30 cellular contexts compared by ENCODE assay signal in genomic region chr10:21801609-21802008, GRCh38.
"Had no signal": no experiment of that assay in that cellular context is flagged by ENCODE, and none has a peak within 500 bp of the region (broad histone marks: within the 10 kb centered on the region; RNA-seq: fewer than 3 reads in every experiment).

No MANE protein-coding gene starts in this region.

- H3K36me3 ChIP-seq: MG63 had no signal

- H3K27me3 ChIP-seq: MG63 had no signal

- H3K9me3 ChIP-seq: MG63 had no signal

- DNase-seq: MG63, MM.1S, MV-4-11, NCI-H1048, NCI-H1092, NCI-H1105, NCI-H1417 treated with DMSO at 0.1 percent for 48 hours, NCI-H1436, NCI-H1436 treated with DMSO at 0.1 percent for 48 hours, NCI-H146, NCI-H1694, NCI-H1694 treated with DMSO at 0.1 percent for 48 hours, NCI-H187, NCI-H187 treated with DMSO at 0.1 percent for 48 hours, NCI-H1930, NCI-H2081, NCI-H2081 treated with DMSO at 0.1 percent for 48 hours, NCI-H2107, NCI-H2171, NCI-H2171 treated with DMSO at 0.1 percent for 48 hours, NCI-H2227 treated with DMSO at 0.1 percent for 48 hours, NCI-H226, NCI-H345, NCI-H446, NCI-H446 treated with DMSO at 0.1 percent for 48 hours, NCI-H510A, NCI-H510A treated with DMSO at 0.1 percent for 48 hours, NCI-H524, NCI-H524 treated with DMSO at 0.1 percent for 48 hours, NCI-H526 had no signal

- H3K4me3 ChIP-seq: MG63 had no signal
